ENCODE assay signal across 7 cellular contexts in the genomic region with DNA sequence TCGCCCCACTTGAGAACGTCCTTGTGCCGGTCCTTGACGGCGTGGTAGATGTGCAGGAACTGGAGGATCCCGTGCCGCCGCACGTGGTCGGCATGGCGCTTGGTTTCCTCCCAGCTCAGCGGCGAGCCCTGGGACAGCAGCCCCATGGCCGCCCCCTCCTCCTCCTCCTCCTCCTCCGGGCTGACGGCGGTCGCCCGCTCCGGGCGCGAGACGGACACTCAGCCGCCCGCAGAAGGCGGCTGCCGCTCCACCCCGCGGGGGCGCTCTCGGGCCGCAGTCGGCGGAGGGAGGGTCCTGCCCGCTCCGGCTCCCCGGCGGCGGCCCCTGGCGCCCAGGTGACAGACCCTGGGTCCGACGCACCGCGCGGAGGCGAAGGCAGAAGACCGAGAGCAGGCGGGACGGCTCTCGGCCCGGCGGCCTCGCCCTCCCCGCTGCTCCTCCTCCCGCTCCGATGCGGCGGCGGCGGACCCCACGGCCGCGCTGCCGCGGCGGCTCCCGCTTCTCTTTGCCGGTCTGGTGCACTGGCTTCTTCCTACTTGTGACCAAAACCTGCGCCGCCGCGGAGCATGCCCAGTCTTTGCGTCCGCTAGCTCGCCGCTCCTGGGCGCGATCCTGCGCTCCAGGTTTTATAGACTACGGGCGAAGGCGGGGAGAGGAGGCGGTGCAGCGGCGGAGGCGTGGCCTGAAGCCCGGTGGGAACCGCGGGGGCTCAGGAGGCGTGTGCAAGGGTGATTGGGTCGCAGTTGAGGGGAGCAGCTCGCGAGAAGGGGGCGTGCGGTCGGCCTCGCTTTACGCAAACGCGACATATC. TPM values are rescaled to one million over a fixed set of nuclear protein-coding genes. Genes with fewer than 3 reads are reported as not detected.
A peak's percentile ranks its signal among the peaks of the same experiment; 100 is the strongest.
DNase-seq lines count a peak whose midpoint lies in the region; ATAC-seq, FAIRE-seq and TF ChIP-seq lines count a peak whose summit lies in the region.

TSS of gene GCLC (minus strand) at position 602 of the 809 bp plus-strand sequence. CDS start at position 146, 456 bp downstream.

- H3K36me3 Mint-ChIP-seq in T-helper 2 cell treated with Interferon-gamma antibody and Interleukin-4, amounts not matched to agents 5 μg/mL and 100 μg/mL, for 36 hours (ENCODE audit: low read depth) = peaks cover 7% of the 10 kb centered on the region
- H3K36me3 Mint-ChIP-seq in astrocyte (ENCODE audit: low read depth, unreplicated experiment) = no peaks in the 10 kb centered on the region

- H3K27ac Mint-ChIP-seq in T-helper 2 cell treated with Interferon-gamma antibody and Interleukin-4, amounts not matched to agents 5 μg/mL and 100 μg/mL, for 36 hours = peak within 1 kb of the TSS; percentile 96
- peak within 1 kb of the TSS; percentile 87 for H3K27ac Mint-ChIP-seq in astrocyte (ENCODE audit: unreplicated experiment)

- H3K27ac ChIP-seq in astrocyte (ENCODE audit: low read depth, low read length) = peak within 1 kb of the TSS; percentile 81
- peak within 1 kb of the TSS; percentile 91 for H3K27ac ChIP-seq in hepatocyte

- H3K4me3 Mint-ChIP-seq in T-helper 2 cell treated with Interferon-gamma antibody and Interleukin-4, amounts not matched to agents 5 μg/mL and 100 μg/mL, for 36 hours = peak within 1 kb of the TSS; percentile 94
- peak within 1 kb of the TSS; percentile 98 for H3K4me3 Mint-ChIP-seq in astrocyte (ENCODE audit: unreplicated experiment)

- DNase-seq in NCI-H187 (lab: John Stamatoyannopoulos, UW) = peak; percentile 73 to 87
- DNase-seq in T-helper 2 cell treated with Interferon-gamma antibody and Interleukin-4, amounts not matched to agents 5 μg/mL and 100 μg/mL, for 36 hours (ENCODE audit: low spot score) = peak; percentile 89
- DNase-seq in astrocyte (ENCODE audit: low read depth) = peak; percentile 93
- DNase-seq in hepatocyte (ENCODE audit: low spot score) = peak; percentile 96
- peak; percentile 96 for DNase-seq in retina

- H3K4me2 ChIP-seq in astrocyte (ENCODE audit: low read length) = peak within 1 kb of the TSS; percentile 95
- H3K4me2 ChIP-seq in hepatocyte = peak within 1 kb of the TSS; percentile 91

- H3K79me2 ChIP-seq in astrocyte (ENCODE audit: insufficient read depth, low read length) = peaks cover 36% of the 10 kb centered on the region
- peaks cover 47% of the 10 kb centered on the region for H3K79me2 ChIP-seq in hepatocyte

- WGBS in hepatocyte (ENCODE audit: low lambda C conversion rate, missing lambda C conversion rate) = 2% methylated on average over 78 of the region's 100 CpGs

- H3K9me2 ChIP-seq in hepatocyte (replicated peaks; ENCODE audit: insufficient read depth) = no peaks in the 10 kb centered on the region

- H3K4me1 Mint-ChIP-seq in T-helper 2 cell treated with Interferon-gamma antibody and Interleukin-4, amounts not matched to agents 5 μg/mL and 100 μg/mL, for 36 hours (ENCODE audit: low read depth) = peaks cover 56% of the 10 kb centered on the region
- H3K4me1 Mint-ChIP-seq in astrocyte (ENCODE audit: low read depth, unreplicated experiment) = peaks cover 9% of the 10 kb centered on the region

- H3K4me3 ChIP-seq in astrocyte (ENCODE audit: insufficient read depth, low read depth, low read length) = peak within 1 kb of the TSS; percentile 78
- H3K4me3 ChIP-seq in hepatocyte = peak within 1 kb of the TSS; percentile 91

- H3K9me3 ChIP-seq in astrocyte (ENCODE audit: insufficient read depth, low read depth, low read length) = no peaks in the 10 kb centered on the region
- H3K9me3 ChIP-seq in hepatocyte (ENCODE audit: low read depth) = no peaks in the 10 kb centered on the region

- ATAC-seq in GM18499 (IDR thresholded peaks at IDR 0.05; ENCODE audit: insufficient read depth, unreplicated experiment) (peak; percentile 54), HG02938 (IDR thresholded peaks at IDR 0.05; ENCODE audit: unreplicated experiment) (peak; percentile 56)

- no peak for TF ChIP-seq CTCF in astrocyte (IDR thresholded peaks at IDR 0.05; ENCODE audit: insufficient read depth, low read depth, low read length)
- TF ChIP-seq CTCF in hepatocyte (IDR thresholded peaks at IDR 0.05; ENCODE audit: poor library complexity) = peak; percentile 63

- no peak for FAIRE-seq in astrocyte (lab: Jason Lieb, UNC)

- H3K27me3 ChIP-seq in astrocyte (ENCODE audit: insufficient read depth, low read length) (no peaks in the 10 kb centered on the region), hepatocyte (no peaks in the 10 kb centered on the region)

- H3K36me3 ChIP-seq in astrocyte (ENCODE audit: insufficient read depth, low read length) (no peaks in the 10 kb centered on the region), hepatocyte (replicated peaks; ENCODE audit: insufficient read depth, low read depth) (no peaks in the 10 kb centered on the region)

- peaks cover 3% of the 10 kb centered on the region for H4K20me1 ChIP-seq in astrocyte (ENCODE audit: insufficient read depth, low read length)
- H4K20me1 ChIP-seq in hepatocyte (ENCODE audit: insufficient read depth, poor library complexity, severe bottlenecking) = peaks cover 18% of the 10 kb centered on the region

- H3K27me3 Mint-ChIP-seq in T-helper 2 cell treated with Interferon-gamma antibody and Interleukin-4, amounts not matched to agents 5 μg/mL and 100 μg/mL, for 36 hours (ENCODE audit: low read depth) = peaks cover 8% of the 10 kb centered on the region
- peaks cover 7% of the 10 kb centered on the region for H3K27me3 Mint-ChIP-seq in astrocyte (ENCODE audit: low read depth, unreplicated experiment)

- H3K4me1 ChIP-seq in astrocyte (ENCODE audit: insufficient read depth, low read length) (peaks cover 16% of the 10 kb centered on the region), hepatocyte (ENCODE audit: insufficient read depth) (peaks cover 15% of the 10 kb centered on the region)

- no peaks in the 10 kb centered on the region for H3K9me3 Mint-ChIP-seq in T-helper 2 cell treated with Interferon-gamma antibody and Interleukin-4, amounts not matched to agents 5 μg/mL and 100 μg/mL, for 36 hours
- H3K9me3 Mint-ChIP-seq in astrocyte (ENCODE audit: unreplicated experiment) = no peaks in the 10 kb centered on the region

- H3K9ac ChIP-seq in astrocyte (ENCODE audit: low read length) = peak within 1 kb of the TSS; percentile 88

- peak within 1 kb of the TSS; percentile 86 for H2AFZ ChIP-seq in astrocyte (ENCODE audit: low read depth, low read length)
- peak within 1 kb of the TSS; percentile 91 for H2AFZ ChIP-seq in hepatocyte

RNA-seq across cellular contexts. Expression of gene GCLC, which starts in this region (rescaled TPM):
- total RNA-seq in astrocyte = 26.9 and 31.6 TPM in 2 replicates
- 38.8 and 52.6 TPM in 2 replicates for total RNA-seq in hepatocyte
- 14.5 and 21.9 TPM in 2 replicates for polyA plus RNA-seq in hepatocyte

Comparison
In these comparisons a context has a peak if more than half of its experiments do, and no peak if none do; other contexts are left out.
1. Peak in every context shown above with its lines: DNase-seq, ATAC-seq, H3K4me3 ChIP-seq and H3K27ac ChIP-seq.